Comparison of ENCODE assay signal across 18 cellular contexts in the genomic region with DNA sequence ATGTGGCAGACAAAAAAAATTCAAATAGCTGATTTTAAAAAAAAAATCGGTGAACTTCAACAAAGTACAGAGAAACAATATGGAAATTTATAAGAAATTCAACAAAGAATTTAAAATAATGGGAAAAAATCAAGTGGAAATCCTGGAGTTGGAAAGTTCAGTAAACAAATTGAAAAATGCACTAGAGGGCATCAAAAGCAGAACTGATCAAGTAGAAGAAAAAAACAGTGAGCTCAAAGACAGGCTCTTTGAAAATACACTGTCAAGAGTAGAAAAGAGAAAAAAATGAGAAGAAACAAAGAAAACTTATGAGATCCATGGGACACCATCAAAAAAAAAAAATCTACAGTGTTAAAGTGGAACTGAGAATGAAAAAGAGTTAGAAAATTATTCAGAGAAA. TPM values are rescaled to one million over a fixed set of nuclear protein-coding genes. Genes with fewer than 3 reads are reported as not detected.
A peak's percentile ranks its signal among the peaks of the same experiment; 100 is the strongest.
DNase-seq lines count a peak whose midpoint lies in the region; ATAC-seq, FAIRE-seq and TF ChIP-seq lines count a peak whose summit lies in the region.
"Had no signal": no experiment of that assay in that cellular context is flagged by ENCODE, and none has a peak within 500 bp of the region (broad histone marks: within the 10 kb centered on the region; RNA-seq: fewer than 3 reads in every experiment).

No MANE protein-coding gene starts in this region.

- no peak overlapping the region for H2AFZ ChIP-seq in HCT116 (ENCODE audit: low read depth, low read length, poor library complexity, severe bottlenecking)
- H2AFZ ChIP-seq in astrocyte (ENCODE audit: low read depth, low read length): no peak overlapping the region
- H2AFZ ChIP-seq: GM23338 had no signal

- H3K4me3 Mint-ChIP-seq in astrocyte (ENCODE audit: unreplicated experiment): no peak overlapping the region
- H3K4me3 Mint-ChIP-seq: CD14-positive monocyte; CD8-positive, alpha-beta T cell; GM23338; H9; HFFc6 had no signal

- no peaks in the 10 kb centered on the region for H3K27me3 ChIP-seq in HCT116 (ENCODE audit: insufficient read depth, low read length)
- H3K27me3 ChIP-seq in astrocyte (ENCODE audit: insufficient read depth, low read length): no peaks in the 10 kb centered on the region

- H3K36me3 Mint-ChIP-seq in astrocyte (ENCODE audit: low read depth, unreplicated experiment): no peaks in the 10 kb centered on the region
- H3K36me3 Mint-ChIP-seq: CD14-positive monocyte had no signal

- H3K9me3 ChIP-seq in HCT116 (ENCODE audit: control insufficient read depth in 1 of 2, insufficient read depth in 1 of 2, low read depth in 1 of 2, low read length in 2 of 2) (no peaks in the 10 kb centered on the region), astrocyte (ENCODE audit: insufficient read depth, low read depth, low read length) (no peaks in the 10 kb centered on the region)

- no peaks in the 10 kb centered on the region for H3K4me1 Mint-ChIP-seq in astrocyte (ENCODE audit: low read depth, unreplicated experiment)
- H3K4me1 Mint-ChIP-seq: CD14-positive monocyte, GM23338, H9 had no signal

- H3K4me1 ChIP-seq in HCT116 (ENCODE audit: control insufficient read depth in 1 of 2, insufficient read depth in 2 of 2, low read length in 2 of 2) (no peaks in the 10 kb centered on the region), astrocyte (ENCODE audit: insufficient read depth, low read length) (no peaks in the 10 kb centered on the region)

- H3K4me2 ChIP-seq in HCT116 (ENCODE audit: low read length): no peak overlapping the region
- H3K4me2 ChIP-seq in astrocyte (ENCODE audit: low read length): no peak overlapping the region
- H3K4me2 ChIP-seq: GM23338 had no signal

- RAD21 ChIA-PET in HCT116 (lab: Charles Lee; ENCODE audit: low non-redundant PET in 1 of 2, low total read pairs in 2 of 2, uncharacterized antibody in 2 of 2, unreplicated experiment in 2 of 2): no interaction called here

- no peaks in the 10 kb centered on the region for H3K27me3 Mint-ChIP-seq in astrocyte (ENCODE audit: low read depth, unreplicated experiment)

- H3K9me3 Mint-ChIP-seq in astrocyte (ENCODE audit: unreplicated experiment): peaks cover 16% of the 10 kb centered on the region

- TF ChIP-seq POLR2A in HCT116 (IDR thresholded peaks at IDR 0.05; ENCODE audit: borderline replicate concordance, extremely low read depth, insufficient read depth, insufficient read length): no peak

- no peak overlapping the region for H3K9ac ChIP-seq in HCT116 (ENCODE audit: low read length)
- H3K9ac ChIP-seq in astrocyte (ENCODE audit: low read length): no peak overlapping the region

- H3K36me3 ChIP-seq in HCT116 (ENCODE audit: control insufficient read depth in 1 of 2, insufficient read depth in 2 of 2, low read length in 2 of 2) (no peaks in the 10 kb centered on the region), astrocyte (ENCODE audit: insufficient read depth, low read length) (no peaks in the 10 kb centered on the region)

- TF ChIP-seq RAD21 in HCT116 (IDR thresholded peaks at IDR 0.05; ENCODE audit: low read depth): no peak

- H3K4me3 ChIP-seq in HCT116 (replicated peaks in 1 of 2; ENCODE audit: low read depth in 1 of 2, low read length in 2 of 2) (no peak overlapping the region), astrocyte (ENCODE audit: insufficient read depth, low read depth, low read length) (no peak overlapping the region)
- H3K4me3 ChIP-seq: GM23338 had no signal

- no peak overlapping the region for H3K27ac Mint-ChIP-seq in astrocyte (ENCODE audit: unreplicated experiment)
- H3K27ac Mint-ChIP-seq: CD14-positive monocyte; CD8-positive, alpha-beta T cell; GM23338; H9; HFFc6 had no signal

- BruUV-seq in HCT116 (replicated peaks; lab: Mats Ljungman, UMichigan): no TSS peak

- no peaks in the 10 kb centered on the region for H3K9me2 ChIP-seq in HCT116 (ENCODE audit: insufficient read depth)

- ATAC-seq in HCT116 (no peak), GM21423 (IDR thresholded peaks at IDR 0.05; ENCODE audit: unreplicated experiment) (no peak), HG03045 (IDR thresholded peaks at IDR 0.05; ENCODE audit: unreplicated experiment) (no peak)
- ATAC-seq: CD8-positive, alpha-beta T cell; GM23338 had no signal

- H3K27ac ChIP-seq in HCT116 (ENCODE audit: low read depth, low read length) (no peak overlapping the region), astrocyte (ENCODE audit: low read depth, low read length) (no peak overlapping the region)

- CTCF ChIA-PET in HCT116 (lab: Charles Lee): no interaction called here

- intact Hi-C loops in HCT116 (cut with micrococcal nuclease): no loop called here
- intact Hi-C loops in posterior cingulate gyrus (cut with DNase I): no loop called here

- H4K20me1 ChIP-seq in HCT116 (ENCODE audit: insufficient read depth): no peaks in the 10 kb centered on the region
- H4K20me1 ChIP-seq in astrocyte (ENCODE audit: insufficient read depth, low read length): no peaks in the 10 kb centered on the region

- TF ChIP-seq CTCF in HCT116 (IDR thresholded peaks at IDR 0.05 in 2 of 3, conservative IDR thresholded peaks at IDR 0.05 in 1 of 3; ENCODE audit: borderline replicate concordance in 1 of 3, insufficient read depth in 1 of 3, low read depth in 2 of 3, low read length in 2 of 3) (no peak), astrocyte (IDR thresholded peaks at IDR 0.05; ENCODE audit: insufficient read depth, low read depth, low read length) (no peak)

- FAIRE-seq in astrocyte (lab: Jason Lieb, UNC) (peak; percentile 89), endometrium (lab: Jason Lieb, UNC) (peak; percentile 63)
- FAIRE-seq: D721Med, HTR-8/SVneo had no signal

- H3K79me2 ChIP-seq in HCT116 (ENCODE audit: insufficient read depth, low read length) (no peaks in the 10 kb centered on the region), astrocyte (ENCODE audit: insufficient read depth, low read length) (no peaks in the 10 kb centered on the region)

- POLR2A ChIA-PET in HCT116 (lab: Charles Lee): no interaction called here

- DNase-seq in HCT116 (ENCODE audit: low read depth, low spot score) (no peak), astrocyte (ENCODE audit: low read depth) (no peak), posterior cingulate gyrus (no peak), mucosa of gallbladder (ENCODE audit: low spot score) (no peak)
- DNase-seq: CD8-positive, alpha-beta T cell; COR-L47; DND-41; GF-D8; H9; HFFc6; KG1 had no signal

TF ChIP-seq in HCT116, 20 proteins besides CTCF, POLR2A, EP300 and RAD21:
- no peak for TF ChIP-seq JUND (IDR thresholded peaks at IDR 0.05)
- no peak for TF ChIP-seq POLR2AphosphoS5 (IDR thresholded peaks at IDR 0.05; ENCODE audit: low read depth, low read length)
- peak; percentile 55; the same call in 1 of the 2 replicates for TF ChIP-seq CBX3 (IDR thresholded peaks at IDR 0.05; ENCODE audit: low read depth)

RNA-seq across cellular contexts. Expression of a gene that starts 19.6 kb away (rescaled TPM):
- total RNA-seq in HCT116 (2021; ENCODE audit: unreplicated experiment): 44.5 TPM
- 17.0 and 22.4 TPM in 2 replicates for polyA plus RNA-seq in HCT116 (2012)
- total RNA-seq in astrocyte: 30.7 and 33.4 TPM in 2 replicates
- 45.3 TPM for total RNA-seq in mucosa of gallbladder
